ENCODE assay signal across 9 cellular contexts in genomic region chr6:34132486-34133185, GRCh38. TPM values are rescaled to one million over a fixed set of nuclear protein-coding genes. Genes with fewer than 3 reads are reported as not detected.
A peak's percentile ranks its signal among the peaks of the same experiment; 100 is the strongest.
DNase-seq lines count a peak whose midpoint lies in the region; ATAC-seq, FAIRE-seq and TF ChIP-seq lines count a peak whose summit lies in the region.
"Had no signal": no experiment of that assay in that cellular context is flagged by ENCODE, and none has a peak within 500 bp of the region (broad histone marks: within the 10 kb centered on the region; RNA-seq: fewer than 3 reads in every experiment).

No MANE protein-coding gene starts in this region.

- no peaks in the 10 kb centered on the region for H3F3A ChIP-seq in MM.1S (ENCODE audit: insufficient read depth, low read length)

- CTCF ChIA-PET in HepG2 (lab: Yijun Ruan, JAX; ENCODE audit: low intra/inter-chr PET ratio, low total read pairs), result no interaction called here

- H3K27me3 ChIP-seq in MM.1S (replicated peaks; ENCODE audit: insufficient read depth, low read length) (peaks cover 63% of the 10 kb centered on the region), HepG2 (ENCODE audit: control insufficient read depth in 1 of 2, insufficient read depth in 2 of 2, low read length in 2 of 2) (peaks cover 4 to 19% of the 10 kb centered on the region in 2 experiments; a peak in 2 of 5 replicates)

- POLR2A ChIA-PET in HepG2 (lab: Yijun Ruan, JAX), result no interaction called here

- no peak overlapping the region for H2AFZ ChIP-seq in MM.1S (ENCODE audit: low read length)
- no peak overlapping the region for H2AFZ ChIP-seq in HepG2 (ENCODE audit: low read length)

- H3K4me1 ChIP-seq in MM.1S (ENCODE audit: low read length) (no peaks in the 10 kb centered on the region), HepG2 (ENCODE audit: insufficient read depth, low read length) (no peaks in the 10 kb centered on the region)

- DNase-seq in GM12865 (ENCODE audit: low read depth), result peak; percentile 35
- peak; percentile 48 for DNase-seq in MM.1S
- peak; percentile 38 to 46 for DNase-seq in activated T-cell treated with anti-CD3 and anti-CD28 coated beads, Interleukin-2, amount 50 U/mL, for 48 hours
- peak; percentile 17 for DNase-seq in HepG2 (ENCODE audit: low spot score)
- DNase-seq in putamen (ENCODE audit: low spot score), result no peak
- DNase-seq in GM10266 (ENCODE audit: extremely low spot score), result no peak
- DNase-seq: HCEC 1CT had no signal

- WGBS in HepG2 (ENCODE audit: low lambda C conversion rate), result 27% methylated on average over 11 of the region's 20 CpGs

- H3K79me2 ChIP-seq in MM.1S (ENCODE audit: low read length) (no peaks in the 10 kb centered on the region), HepG2 (ENCODE audit: insufficient read depth, low read length) (no peaks in the 10 kb centered on the region)

- no peaks in the 10 kb centered on the region for H3K9me2 ChIP-seq in MM.1S (replicated peaks; ENCODE audit: insufficient read depth, low read length)

- TF ChIP-seq RAD21 in HepG2 (CRISPR knock-in tag; IDR thresholded peaks at IDR 0.05), result no peak

- FAIRE-seq in HepG2 (lab: Jason Lieb, UNC), result peak; percentile 37

- H4K20me1 ChIP-seq in MM.1S (ENCODE audit: insufficient read depth, low read length) (no peaks in the 10 kb centered on the region), HepG2 (ENCODE audit: insufficient read depth, low read length) (peaks cover 7% of the 10 kb centered on the region; the same call in 1 of the 2 replicates)

- H3K9ac ChIP-seq in MM.1S (ENCODE audit: low read length), result no peak overlapping the region
- no peak overlapping the region for H3K9ac ChIP-seq in HepG2 (ENCODE audit: insufficient read depth, low read depth, low read length)

- in situ Hi-C loops in HepG2 (cut with HindIII; ENCODE audit: extremely low pct_ligation_motif_present, low pct_unique_long_range_greater_than_20kb), result no loop called here

- TF ChIP-seq EP300 in HepG2 (IDR thresholded peaks at IDR 0.05; ENCODE audit: low read depth in 2 of 2, low read length in 2 of 2) (no peak), HepG2 (CRISPR knock-in tag; IDR thresholded peaks at IDR 0.05; ENCODE audit: borderline replicate concordance) (no peak)

- intact Hi-C loops in HepG2 (cut with micrococcal nuclease; ENCODE audit: unreplicated experiment), result no loop called here

- no peak for TF ChIP-seq CTCF in GM12865 (IDR thresholded peaks at IDR 0.05; ENCODE audit: insufficient read depth, low read depth, low read length, missing control alignments)
- no peak for TF ChIP-seq CTCF in MM.1S (IDR thresholded peaks at IDR 0.05; ENCODE audit: low read length)
- no peak for TF ChIP-seq CTCF in HepG2 (CRISPR knock-in tag; IDR thresholded peaks at IDR 0.05)
- no peak for TF ChIP-seq CTCF in GM10266 (IDR thresholded peaks at IDR 0.05; ENCODE audit: control insufficient read depth, insufficient read depth, low read depth, missing control alignments)

- TF ChIP-seq POLR2A in HepG2 (IDR thresholded peaks at IDR 0.05; ENCODE audit: insufficient read depth in 1 of 2, low read depth in 2 of 2, low read length in 2 of 2), result no peak

- H3K36me3 ChIP-seq in MM.1S (replicated peaks; ENCODE audit: insufficient read depth, low read length) (no peaks in the 10 kb centered on the region), HepG2 (replicated peaks in 1 of 2; ENCODE audit: control insufficient read depth in 1 of 2, insufficient read depth in 2 of 2, low read length in 2 of 2) (no peaks in the 10 kb centered on the region)

- no TSS peak for BruUV-seq in HepG2 (replicated peaks; lab: Mats Ljungman, UMichigan)

- H3K4me2 ChIP-seq in MM.1S (ENCODE audit: low read depth, low read length) (no peak overlapping the region), HepG2 (ENCODE audit: low read depth, low read length) (no peak overlapping the region)

- ATAC-seq in HepG2, result peak; percentile 67
- no peak for ATAC-seq in GM21576 (IDR thresholded peaks at IDR 0.05; ENCODE audit: unreplicated experiment)
- no peak for ATAC-seq in HG02678 (IDR thresholded peaks at IDR 0.05; ENCODE audit: unreplicated experiment)

- H3K27ac ChIP-seq in MM.1S (ENCODE audit: low read length) (no peak overlapping the region), HepG2 (ENCODE audit: extremely low read length, insufficient read depth, low read length) (no peak overlapping the region)

- no peaks in the 10 kb centered on the region for H3K9me3 ChIP-seq in MM.1S (replicated peaks; ENCODE audit: insufficient read depth, low read length)
- no peaks in the 10 kb centered on the region for H3K9me3 ChIP-seq in HepG2 (ENCODE audit: low read length)

- no peak overlapping the region for H3K4me3 ChIP-seq in GM12865 (ENCODE audit: low read depth, low read length)
- H3K4me3 ChIP-seq in MM.1S (ENCODE audit: low read length), result no peak overlapping the region
- H3K4me3 ChIP-seq in HepG2 (replicated peaks in 1 of 3; ENCODE audit: insufficient read depth in 1 of 3, low read depth in 2 of 3, low read length in 3 of 3), result no peak overlapping the region

TF ChIP-seq in HepG2, 621 proteins besides CTCF, POLR2A, EP300 and RAD21 (continues in another document):
- TF ChIP-seq ZNF274 (CRISPR knock-in tag; IDR thresholded peaks at IDR 0.05), result peak; percentile 35; the same call in 1 of the 2 replicates
- 0 out of 2 replicates have a peak, but pooled peaks have one; percentile 55 for TF ChIP-seq ZNF616 (CRISPR knock-in tag; IDR thresholded peaks at IDR 0.05; ENCODE audit: low read depth)
- TF ChIP-seq CREB3 (CRISPR knock-in tag; IDR thresholded peaks at IDR 0.05), result peak; percentile 82
- TF ChIP-seq BORCS8-MEF2B (CRISPR knock-in tag; IDR thresholded peaks at IDR 0.05), result peak; percentile 97
- peak; percentile 70; the same call in 1 of the 2 replicates for TF ChIP-seq POGK (CRISPR knock-in tag; conservative IDR thresholded peaks at IDR 0.05)
- peak; percentile 98 for TF ChIP-seq EHMT2 (IDR thresholded peaks at IDR 0.05; ENCODE audit: borderline replicate concordance, low read depth, low read length)
- TF ChIP-seq SOX5 (CRISPR knock-in tag; IDR thresholded peaks at IDR 0.05; ENCODE audit: borderline replicate concordance), result peak; percentile 32; the same call in 1 of the 2 replicates
- TF ChIP-seq ZNF264 (CRISPR knock-in tag; IDR thresholded peaks at IDR 0.05), result peak; percentile 57; the same call in 1 of the 2 replicates
- no peak for TF ChIP-seq FIP1L1 (IDR thresholded peaks at IDR 0.05; ENCODE audit: borderline replicate concordance, insufficient read depth, low read depth, low read length)
- TF ChIP-seq RXRA (CRISPR knock-in tag; IDR thresholded peaks at IDR 0.05), result no peak; the same call in 1 of the 2 replicates
- no peak for TF ChIP-seq HNF4G (IDR thresholded peaks at IDR 0.05; ENCODE audit: borderline replicate concordance, low read depth, low read length)
- TF ChIP-seq HNF4G (CRISPR knock-in tag; IDR thresholded peaks at IDR 0.05; ENCODE audit: borderline replicate concordance, low read depth), result no peak
- peak; percentile 54 for TF ChIP-seq NCOA2 (CRISPR knock-in tag; IDR thresholded peaks at IDR 0.05)

RNA-seq across cellular contexts. Expression of gene GRM4, which starts 13.3 kb away (rescaled TPM):
- total RNA-seq in HepG2 (2016; rRNA removed; fragmentation: Illumina TruSeq; extraction: Trizol), result not detected in 2 replicates
- not detected in 2 replicates for total RNA-seq in HepG2 (2016; cell fraction: cytosol; rRNA removed; fragmentation: Illumina TruSeq; extraction: Trizol; ENCODE audit: low read depth)
- total RNA-seq in HepG2 (2016; cell fraction: insoluble cytoplasmic fraction; rRNA removed; fragmentation: Illumina TruSeq; extraction: Trizol), result not detected in 2 replicates
- total RNA-seq in HepG2 (2016; cell fraction: membrane; rRNA removed; fragmentation: Illumina TruSeq; extraction: Trizol), result not detected in 2 replicates
- not detected in 2 replicates for total RNA-seq in HepG2 (2016; cell fraction: nucleus; rRNA removed; fragmentation: Illumina TruSeq; extraction: Trizol)
- polyA plus RNA-seq in HepG2 (2011; rRNA removed), result not detected in 2 replicates
- not detected in 2 replicates for polyA plus RNA-seq in HepG2 (2011; cell fraction: cytosol; rRNA removed)
- not detected in 2 replicates for polyA plus RNA-seq in HepG2 (2011; cell fraction: nucleus; rRNA removed)
- polyA plus RNA-seq in HepG2 (2012), result not detected in 2 replicates
- polyA plus RNA-seq in HepG2 (2016; cell fraction: cytosol; fragmentation: Illumina TruSeq; extraction: Trizol; ENCODE audit: low read depth), result not detected in 2 replicates
- not detected in 2 replicates for polyA plus RNA-seq in HepG2 (2016; cell fraction: insoluble cytoplasmic fraction; fragmentation: Illumina TruSeq; extraction: Trizol; ENCODE audit: low read depth)
- not detected in 2 replicates for polyA plus RNA-seq in HepG2 (2016; cell fraction: membrane; fragmentation: Illumina TruSeq; extraction: Trizol; ENCODE audit: low read depth)
- polyA plus RNA-seq in HepG2 (2016; cell fraction: nucleus; fragmentation: Illumina TruSeq; extraction: Trizol; ENCODE audit: insufficient read depth, low read depth), result not detected in 2 replicates
- 0.09 TPM in 1 of 2 replicates, not detected in the other for polyA minus RNA-seq in HepG2 (2011; rRNA and poly(A)+ RNA removed; ENCODE audit: low replicate concordance)
- polyA minus RNA-seq in HepG2 (2011; cell fraction: cytosol; rRNA and poly(A)+ RNA removed), result not detected in 2 replicates
- polyA minus RNA-seq in HepG2 (2011; cell fraction: nucleus; rRNA and poly(A)+ RNA removed), result not detected in 2 replicates

Comparison
In these comparisons a context has a peak if more than half of its experiments do, and no peak if none do; other contexts are left out.
1. DNase-seq: peak in GM12865 (single experiment), MM.1S (single experiment), activated T-cell treated with anti-CD3 and anti-CD28 coated beads, Interleukin-2, amount 50 U/mL, for 48 hours (2 of 2) and HepG2 (single experiment); none in putamen (single experiment) and GM10266 (single experiment).